Comparison of ENCODE assay signal across 8 cellular contexts in the genomic region with DNA sequence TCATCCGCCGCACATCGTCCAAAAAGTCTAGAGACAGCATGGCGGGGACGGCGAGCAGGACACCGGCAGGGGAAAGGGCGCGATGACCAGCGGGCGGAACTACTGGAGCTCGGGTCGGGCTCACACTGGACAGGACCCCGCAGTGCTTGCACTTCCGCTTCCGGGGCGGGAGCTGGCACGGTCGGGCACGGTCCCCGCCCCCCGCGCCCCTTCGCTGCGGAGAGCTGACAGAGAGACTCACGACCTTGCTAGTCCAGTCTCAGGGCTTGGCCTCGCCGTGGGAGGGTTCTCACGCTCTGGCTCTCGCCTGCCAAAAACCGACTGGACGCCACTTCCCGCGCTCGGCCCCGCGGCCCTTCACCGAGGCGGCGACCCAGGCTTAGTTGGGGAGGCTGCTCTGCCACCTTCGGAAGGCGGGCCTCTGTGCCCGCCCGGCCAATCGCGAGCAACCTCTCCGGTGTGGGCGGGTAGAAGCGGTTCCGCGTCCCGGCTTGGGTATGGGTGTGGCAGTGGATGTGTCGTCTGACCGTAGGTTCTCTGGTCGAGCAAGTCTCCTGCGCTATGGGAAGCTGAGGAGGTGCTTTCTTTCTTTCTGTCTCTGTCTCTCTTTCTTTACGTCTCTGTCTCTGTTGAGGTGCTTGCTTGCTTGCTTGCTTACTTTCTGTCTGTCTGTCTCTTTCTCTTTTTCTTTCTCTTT. TPM values are rescaled to one million over a fixed set of nuclear protein-coding genes. Genes with fewer than 3 reads are reported as not detected.
DNase-seq lines count a peak whose midpoint lies in the region; ATAC-seq and TF ChIP-seq lines count a peak whose summit lies in the region.

Gene SEC11A (minus strand): TSS at position 104 of the 697 bp plus-strand sequence. CDS start 64 bp downstream, at position 40.

- peak within 1 kb of the TSS; percentile 49 for H3K27ac ChIP-seq in DOHH2 (ENCODE audit: low read depth, low read length)
- peak within 1 kb of the TSS; percentile 96 for H3K27ac ChIP-seq in GM23338 (ENCODE audit: low read depth)

- H3K4me1 ChIP-seq in DOHH2 (ENCODE audit: control insufficient read depth, low read length) (peaks cover 22% of the 10 kb centered on the region), GM23338 (ENCODE audit: insufficient read depth) (peaks cover 10% of the 10 kb centered on the region)

- peak within 1 kb of the TSS; percentile 95 for H3K4me3 ChIP-seq in DOHH2 (ENCODE audit: low read length)
- peak within 1 kb of the TSS; percentile 100 for H3K4me3 ChIP-seq in GM23338
- H3K4me3 ChIP-seq in fibroblast of mammary gland (ENCODE audit: control insufficient read depth, low read depth, low read length): peak within 1 kb of the TSS; percentile 94

- H2AFZ ChIP-seq in GM23338: peak within 1 kb of the TSS; percentile 99

- H3K36me3 ChIP-seq in DOHH2 (ENCODE audit: control insufficient read depth, low read length) (peaks cover 8% of the 10 kb centered on the region), GM23338 (ENCODE audit: insufficient read depth) (0 out of 2 replicates have a peak, but pooled peaks cover 4% of the 10 kb centered on the region)

- TF ChIP-seq CTCF in DOHH2 (IDR thresholded peaks at IDR 0.05; ENCODE audit: low read depth, low read length, poor library complexity, severe bottlenecking) (no peak), GM23338 (conservative IDR thresholded peaks at IDR 0.05; ENCODE audit: low read depth in 2 of 2) (no peak), fibroblast of mammary gland (conservative IDR thresholded peaks at IDR 0.05; ENCODE audit: control insufficient read depth, insufficient read depth, low read depth, low read length) (no peak)

- H3K9me2 ChIP-seq in DOHH2 (replicated peaks; ENCODE audit: control insufficient read depth, low read length) (no peaks in the 10 kb centered on the region), GM23338 (ENCODE audit: insufficient read depth) (no peaks in the 10 kb centered on the region)

- H3K27ac Mint-ChIP-seq in GM23338: peak within 1 kb of the TSS; percentile 98
- H3K27ac Mint-ChIP-seq in activated T-helper 17 cell treated with anti-CD3 and anti-CD28 coated beads, Interleukin-2, amount 50 U/mL, for 72 hours: peak within 1 kb of the TSS; percentile 99
- H3K27ac Mint-ChIP-seq in naive thymus-derived CD8-positive, alpha-beta T cell: peak within 1 kb of the TSS; percentile 94 to 100 (median 97)

- POLR2A ChIA-PET in naive thymus-derived CD8-positive, alpha-beta T cell (lab: Charles Lee): interaction anchor here (0.5 to 15.6 kb wide), 18 partner anchors 9 to 983 kb away, joined by 3 to 434 read pairs (median 6); partner anchors contain the start of genes NMB, WDR73, ZNF592 and ZSCAN2

- ATAC-seq in GM23338: peak; percentile 96
- peak; percentile 94 for ATAC-seq in activated T-helper 17 cell treated with anti-CD3 and anti-CD28 coated beads, Interleukin-2, amount 50 U/mL, for 72 hours (replicated peaks)
- ATAC-seq in naive thymus-derived CD8-positive, alpha-beta T cell: peak; percentile 95

- no peaks in the 10 kb centered on the region for H3K9me3 ChIP-seq in DOHH2 (ENCODE audit: control insufficient read depth, insufficient read depth, low read length)

- peaks cover 21% of the 10 kb centered on the region for H3K36me3 Mint-ChIP-seq in GM23338 (ENCODE audit: low read depth)
- peaks cover 47% of the 10 kb centered on the region for H3K36me3 Mint-ChIP-seq in activated T-helper 17 cell treated with anti-CD3 and anti-CD28 coated beads, Interleukin-2, amount 50 U/mL, for 72 hours (ENCODE audit: low read depth)
- H3K36me3 Mint-ChIP-seq in naive thymus-derived CD8-positive, alpha-beta T cell: peaks cover 2 to 13% (median 5%) of the 10 kb centered on the region in 3 donors

- H3F3A ChIP-seq in DOHH2 (ENCODE audit: control insufficient read depth, insufficient read depth) (peaks cover 4% of the 10 kb centered on the region; the same call in 1 of the 2 replicates), GM23338 (replicated peaks; ENCODE audit: low read depth) (0 out of 2 replicates have a peak, but pooled peaks cover 8% of the 10 kb centered on the region)

- DNase-seq in GM23338 (ENCODE audit: low spot score): peak; percentile 96
- peak; percentile 92 for DNase-seq in LHCN-M2 (ENCODE audit: low read depth)
- DNase-seq in RPMI8226: peak; percentile 96
- peak; percentile 93 for DNase-seq in fibroblast of mammary gland (ENCODE audit: low read depth)
- peak; percentile 84 to 98 (median 88) for DNase-seq in naive thymus-derived CD8-positive, alpha-beta T cell
- peak; percentile 75 to 96 (median 90) for DNase-seq in stimulated activated naive CD4-positive, alpha-beta T cell (lab: John Stamatoyannopoulos, UW)

- H4K20me1 ChIP-seq in DOHH2 (ENCODE audit: control insufficient read depth, insufficient read depth, low read depth, low read length) (peaks cover 7% of the 10 kb centered on the region; the same call in 1 of the 2 replicates), GM23338 (replicated peaks; ENCODE audit: insufficient read depth) (peaks cover 36% of the 10 kb centered on the region)

- no peaks in the 10 kb centered on the region for H3K27me3 ChIP-seq in DOHH2 (ENCODE audit: control insufficient read depth, low read length)
- H3K27me3 ChIP-seq in GM23338 (ENCODE audit: insufficient read depth): no peaks in the 10 kb centered on the region

- peak within 1 kb of the TSS; percentile 88 for H3K4me3 Mint-ChIP-seq in GM23338
- peak within 1 kb of the TSS; percentile 94 for H3K4me3 Mint-ChIP-seq in activated T-helper 17 cell treated with anti-CD3 and anti-CD28 coated beads, Interleukin-2, amount 50 U/mL, for 72 hours
- peak within 1 kb of the TSS; percentile 91 to 100 (median 94) for H3K4me3 Mint-ChIP-seq in naive thymus-derived CD8-positive, alpha-beta T cell

- H3K79me2 ChIP-seq in DOHH2 (ENCODE audit: control insufficient read depth, low read length) (peaks cover 47% of the 10 kb centered on the region), GM23338 (replicated peaks; ENCODE audit: insufficient read depth) (peaks cover 46% of the 10 kb centered on the region)

- H3K9me3 Mint-ChIP-seq in GM23338: no peaks in the 10 kb centered on the region
- no peaks in the 10 kb centered on the region for H3K9me3 Mint-ChIP-seq in activated T-helper 17 cell treated with anti-CD3 and anti-CD28 coated beads, Interleukin-2, amount 50 U/mL, for 72 hours
- H3K9me3 Mint-ChIP-seq in naive thymus-derived CD8-positive, alpha-beta T cell: no peaks in the 10 kb centered on the region

- H3K27me3 Mint-ChIP-seq in GM23338 (ENCODE audit: insufficient read depth, low read depth, poor library complexity): peaks cover 9% of the 10 kb centered on the region
- H3K27me3 Mint-ChIP-seq in activated T-helper 17 cell treated with anti-CD3 and anti-CD28 coated beads, Interleukin-2, amount 50 U/mL, for 72 hours: no peaks in the 10 kb centered on the region
- H3K27me3 Mint-ChIP-seq in naive thymus-derived CD8-positive, alpha-beta T cell: no peaks in the 10 kb centered on the region

- peaks cover 14% of the 10 kb centered on the region for H3K4me1 Mint-ChIP-seq in GM23338
- peaks cover 9% of the 10 kb centered on the region for H3K4me1 Mint-ChIP-seq in activated T-helper 17 cell treated with anti-CD3 and anti-CD28 coated beads, Interleukin-2, amount 50 U/mL, for 72 hours
- peaks cover 17 to 72% (median 50%) of the 10 kb centered on the region in 4 donors for H3K4me1 Mint-ChIP-seq in naive thymus-derived CD8-positive, alpha-beta T cell

- H3K4me2 ChIP-seq in DOHH2 (ENCODE audit: low read length) (peak within 1 kb of the TSS; percentile 74), GM23338 (peak within 1 kb of the TSS; percentile 96)

RNA-seq across cellular contexts. Expression of gene SEC11A, which starts in this region (rescaled TPM):
- 191 and 208 TPM in 2 replicates for total RNA-seq in GM23338 (2014; rRNA removed; shearing (Covaris generic))
- polyA plus RNA-seq in GM23338 (2016; fragmentation: Nextera tagmentation; extraction: Ambion mirVana): 238 and 257 TPM in 2 replicates
- total RNA-seq in LHCN-M2 (2014; rRNA removed): 215 and 239 TPM in 2 replicates
- polyA plus RNA-seq in LHCN-M2 (2012): 173 TPM
- total RNA-seq in activated T-helper 17 cell treated with anti-CD3 and anti-CD28 coated beads, Interleukin-2, amount 50 U/mL, for 72 hours: 100 to 1,000 TPM; 111 to 116 TPM
- 10 to 100 TPM; 68.3 to 70.6 TPM for total RNA-seq in naive thymus-derived CD8-positive, alpha-beta T cell
- polyA plus RNA-seq in naive thymus-derived CD8-positive, alpha-beta T cell: 100 to 1,000 TPM; 103 to 128 (median 119) TPM

Comparison
In these comparisons a context has a peak if more than half of its experiments do, and no peak if none do; other contexts are left out.
1. Peak in every context shown above with its lines: DNase-seq, ATAC-seq, H3K4me3 ChIP-seq and H3K27ac ChIP-seq.